In genomic region chr18:76882186-76882585, GRCh38 we compare ENCODE assay signal across 20 cellular contexts. TPM values are rescaled to one million over a fixed set of nuclear protein-coding genes. Genes with fewer than 3 reads are reported as not detected.
A peak's percentile ranks its signal among the peaks of the same experiment; 100 is the strongest.
DNase-seq lines count a peak whose midpoint lies in the region; ATAC-seq and TF ChIP-seq lines count a peak whose summit lies in the region.
"Had no signal": no experiment of that assay in that cellular context is flagged by ENCODE, and none has a peak within 500 bp of the region (broad histone marks: within the 10 kb centered on the region; RNA-seq: fewer than 3 reads in every experiment).

No MANE protein-coding gene starts in this region.

- H3K27me3 ChIP-seq in dorsolateral prefrontal cortex: no peaks in the 10 kb centered on the region

- H3K9me3 Mint-ChIP-seq in activated CD4-positive, alpha-beta T cell treated with anti-CD3 and anti-CD28 coated beads, Interleukin-2, amount 10 ng/mL, durations not matched to agents 24 days and 14 days: no peaks in the 10 kb centered on the region
- H3K9me3 Mint-ChIP-seq: CD4-positive, alpha-beta T cell; IgD-negative memory B cell had no signal

- intact Hi-C loops in activated CD4-positive, alpha-beta T cell treated with anti-CD3 and anti-CD28 coated beads, Interleukin-2, amount 10 ng/mL, durations not matched to agents 24 days and 14 days (cut with micrococcal nuclease): no loop called here
- intact Hi-C loops in dorsolateral prefrontal cortex (cut with DNase I): loop anchor here in 1 of 2 donors (2.0 kb wide), 1 partner anchor 61 kb away; no protein-coding TSS in a partner anchor

- ATAC-seq in GM18870 (IDR thresholded peaks at IDR 0.05; ENCODE audit: unreplicated experiment) (no peak), HG03457 (IDR thresholded peaks at IDR 0.05; ENCODE audit: unreplicated experiment) (no peak)
- ATAC-seq: A549, HepG2 had no signal

- DNase-seq in activated CD4-positive, alpha-beta T cell treated with anti-CD3 and anti-CD28 coated beads, Interleukin-2, amount 10 ng/mL, durations not matched to agents 24 days and 14 days: peak; percentile 47
- DNase-seq in activated CD4-positive, alpha-beta T cell treated with anti-CD3 and anti-CD28 coated beads for 1 hour: no peak
- DNase-seq in dorsolateral prefrontal cortex: no peak
- peak; percentile 23 for DNase-seq in pons (ENCODE audit: low spot score)
- no peak for DNase-seq in H4 (ENCODE audit: low spot score)
- DNase-seq: AML-193; Caco-2; CD4-positive, alpha-beta T cell; DMS153; DMS79; GF-D8; GM23248; HCEC 1CT had no signal

- H3K4me3 Mint-ChIP-seq in activated CD4-positive, alpha-beta T cell treated with anti-CD3 and anti-CD28 coated beads, Interleukin-2, amount 10 ng/mL, durations not matched to agents 24 days and 14 days: no peak overlapping the region
- H3K4me3 Mint-ChIP-seq: CD4-positive, alpha-beta T cell; IgD-negative memory B cell had no signal

- peaks cover 33% of the 10 kb centered on the region for H3K36me3 Mint-ChIP-seq in activated CD4-positive, alpha-beta T cell treated with anti-CD3 and anti-CD28 coated beads, Interleukin-2, amount 10 ng/mL, durations not matched to agents 24 days and 14 days (ENCODE audit: low read depth)

- H3K27me3 Mint-ChIP-seq in activated CD4-positive, alpha-beta T cell treated with anti-CD3 and anti-CD28 coated beads, Interleukin-2, amount 10 ng/mL, durations not matched to agents 24 days and 14 days: no peaks in the 10 kb centered on the region
- H3K27me3 Mint-ChIP-seq: CD4-positive, alpha-beta T cell; IgD-negative memory B cell had no signal

- peak overlapping the region in 51 of 59 donors; percentile 0 to 83 (median 64) for H3K27ac ChIP-seq in dorsolateral prefrontal cortex
- H3K27ac ChIP-seq: 22Rv1, A549, C4-2B, GM23248 had no signal

- TF ChIP-seq CTCF in dorsolateral prefrontal cortex (IDR thresholded peaks at IDR 0.05 in 54 of 56, conservative IDR thresholded peaks at IDR 0.05 in 2 of 56; ENCODE audit: low read depth in 1 of 56, partially characterized antibody in 56 of 56): no peak

- no peak overlapping the region for H3K4me3 ChIP-seq in dorsolateral prefrontal cortex
- H3K4me3 ChIP-seq: A549, GM23248 had no signal

- no peak overlapping the region for H3K27ac Mint-ChIP-seq in activated CD4-positive, alpha-beta T cell treated with anti-CD3 and anti-CD28 coated beads, Interleukin-2, amount 10 ng/mL, durations not matched to agents 24 days and 14 days
- H3K27ac Mint-ChIP-seq: CD4-positive, alpha-beta T cell; IgD-negative memory B cell had no signal

- no peaks in the 10 kb centered on the region for H3K4me1 Mint-ChIP-seq in activated CD4-positive, alpha-beta T cell treated with anti-CD3 and anti-CD28 coated beads, Interleukin-2, amount 10 ng/mL, durations not matched to agents 24 days and 14 days
- H3K4me1 Mint-ChIP-seq: IgD-negative memory B cell had no signal

RNA-seq across cellular contexts. Expression of gene ZNF236, which starts 59.8 kb away (rescaled TPM):
- total RNA-seq in activated CD4-positive, alpha-beta T cell treated with anti-CD3 and anti-CD28 coated beads, Interleukin-2, amount 10 ng/mL, durations not matched to agents 24 days and 14 days: 17.5 and 22.0 TPM in 2 replicates
- 10 to 100 TPM; 29.4 to 62.0 (median 40.2) TPM for total RNA-seq in dorsolateral prefrontal cortex
- total RNA-seq in H4 (2014; rRNA removed; shearing (Covaris generic)): 2.7 and 4.9 TPM in 2 replicates

Comparison
In these comparisons a context has a peak if more than half of its experiments do, and no peak if none do; other contexts are left out.
1. DNase-seq: peak in activated CD4-positive, alpha-beta T cell treated with anti-CD3 and anti-CD28 coated beads, Interleukin-2, amount 10 ng/mL, durations not matched to agents 24 days and 14 days (single experiment) and pons (single experiment); none in activated CD4-positive, alpha-beta T cell treated with anti-CD3 and anti-CD28 coated beads for 1 hour (single experiment), dorsolateral prefrontal cortex (0 of 10) and H4 (single experiment).